22 cellular contexts compared by ENCODE assay signal in the genomic region with DNA sequence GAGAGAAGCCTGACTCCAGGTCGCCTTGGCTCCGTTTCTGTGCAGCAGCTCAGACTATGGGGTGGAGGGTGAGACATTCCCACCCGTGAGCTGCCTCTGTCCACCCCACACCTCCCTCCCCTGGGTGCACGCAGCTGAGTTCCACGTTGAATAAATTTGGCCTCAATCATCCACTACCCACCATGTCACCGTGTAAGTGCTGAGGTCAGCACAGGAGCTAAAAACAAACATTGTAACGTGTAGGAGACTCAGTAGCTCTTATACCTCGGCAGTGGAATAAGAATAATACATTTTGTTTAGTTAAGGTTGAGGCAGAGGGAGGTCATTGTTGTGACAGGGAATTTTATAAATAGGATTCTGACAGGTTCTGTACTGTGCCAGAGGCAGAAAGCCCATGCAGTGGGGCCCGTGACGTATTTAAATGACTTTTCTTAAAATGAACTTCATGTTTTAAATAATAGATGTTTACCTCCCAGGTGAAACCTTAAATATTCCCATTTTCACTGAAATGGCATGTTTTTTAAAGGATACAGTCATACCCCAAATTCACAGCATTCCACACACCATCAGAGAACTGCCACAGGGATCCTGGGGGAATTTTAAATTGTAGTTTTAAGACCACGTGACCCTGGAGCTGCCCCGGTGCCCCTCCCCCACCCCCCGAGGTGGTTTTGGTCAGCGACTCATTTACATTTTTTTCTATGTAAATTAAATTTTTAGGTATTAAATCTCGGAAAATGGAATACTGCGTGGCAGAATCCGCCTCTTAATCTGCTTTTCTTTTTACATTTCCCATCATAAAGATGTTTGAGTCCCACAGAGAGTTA. TPM values are rescaled to one million over a fixed set of nuclear protein-coding genes. Genes with fewer than 3 reads are reported as not detected.
A peak's percentile ranks its signal among the peaks of the same experiment; 100 is the strongest.
DNase-seq lines count a peak whose midpoint lies in the region; ATAC-seq and TF ChIP-seq lines count a peak whose summit lies in the region.
"Had no signal": no experiment of that assay in that cellular context is flagged by ENCODE, and none has a peak within 500 bp of the region (broad histone marks: within the 10 kb centered on the region; RNA-seq: fewer than 3 reads in every experiment).

No MANE protein-coding gene starts in this region.

- H3K27ac ChIP-seq in HEK293 (ENCODE audit: extremely low read depth, low read depth, low read length) (no peak overlapping the region), endodermal cell (ENCODE audit: low read depth, low read length) (no peak overlapping the region)
- H3K27ac ChIP-seq: C4-2B, pancreas, SK-N-MC, spleen, testis had no signal

- no peaks in the 10 kb centered on the region for H3K9me3 Mint-ChIP-seq in activated T-cell treated with anti-CD3 and anti-CD28 coated beads, Interleukin-2, amount 50 U/mL, for 24 hours
- no peaks in the 10 kb centered on the region for H3K9me3 Mint-ChIP-seq in activated T-cell treated with anti-CD3 and anti-CD28 coated beads, Interleukin-2, amount 50 U/mL, for 72 hours
- H3K9me3 Mint-ChIP-seq in endodermal cell (no peaks in the 10 kb centered on the region), osteocyte (ENCODE audit: unreplicated experiment) (no peaks in the 10 kb centered on the region), CD14-positive monocyte (no peaks in the 10 kb centered on the region)

- H3K36me3 ChIP-seq in HEK293 (ENCODE audit: control insufficient read depth in 2 of 2, insufficient read depth in 1 of 2, low read length in 2 of 2), result peaks cover 0 to 21% of the 10 kb centered on the region in 2 experiments; a peak in 1 of 3 replicates
- peaks cover 11% of the 10 kb centered on the region for H3K36me3 ChIP-seq in endodermal cell (ENCODE audit: control insufficient read depth, insufficient read depth, low read length)
- H3K36me3 ChIP-seq: pancreas had no signal

- 87% methylated on average over 6 to 16 of the region's 17 CpGs for WGBS in endodermal cell (ENCODE audit: insufficient coverage in 1 of 2, insufficient read length in 1 of 2), 2 experiments

- peaks cover 94% of the 10 kb centered on the region for H3K36me3 Mint-ChIP-seq in activated T-cell treated with anti-CD3 and anti-CD28 coated beads, Interleukin-2, amount 50 U/mL, for 24 hours (ENCODE audit: low read depth)
- H3K36me3 Mint-ChIP-seq in activated T-cell treated with anti-CD3 and anti-CD28 coated beads, Interleukin-2, amount 50 U/mL, for 72 hours (ENCODE audit: insufficient read depth in 2 of 2), result peaks cover 2 to 8% of the 10 kb centered on the region in 2 donors
- peaks cover 17% of the 10 kb centered on the region for H3K36me3 Mint-ChIP-seq in endodermal cell (ENCODE audit: low read depth)
- H3K36me3 Mint-ChIP-seq in osteocyte (ENCODE audit: unreplicated experiment), result peaks cover 5% of the 10 kb centered on the region
- H3K36me3 Mint-ChIP-seq in CD14-positive monocyte, result peaks cover 34 to 51% of the 10 kb centered on the region in 2 donors

- CTCF ChIA-PET in HEK293 (lab: Yijun Ruan, JAX), result interaction anchor here (0.5 kb wide), 1 partner anchor 49 kb away, joined by 4 read pairs; no protein-coding TSS in a partner anchor

- no peaks in the 10 kb centered on the region for H3K27me3 Mint-ChIP-seq in activated T-cell treated with anti-CD3 and anti-CD28 coated beads, Interleukin-2, amount 50 U/mL, for 24 hours
- H3K27me3 Mint-ChIP-seq in activated T-cell treated with anti-CD3 and anti-CD28 coated beads, Interleukin-2, amount 50 U/mL, for 72 hours (ENCODE audit: low read depth), result no peaks in the 10 kb centered on the region
- H3K27me3 Mint-ChIP-seq in endodermal cell (ENCODE audit: insufficient read depth) (no peaks in the 10 kb centered on the region), osteocyte (ENCODE audit: unreplicated experiment) (no peaks in the 10 kb centered on the region), CD14-positive monocyte (ENCODE audit: low read depth in 3 of 3) (peaks cover 0 to 2% (median 0%) of the 10 kb centered on the region in 3 donors)

- H3K9me3 ChIP-seq in HEK293 (ENCODE audit: control insufficient read depth, insufficient read depth, low read depth, low read length) (no peaks in the 10 kb centered on the region), endodermal cell (ENCODE audit: control insufficient read depth, low read length) (no peaks in the 10 kb centered on the region)
- H3K9me3 ChIP-seq: pancreas, spleen, testis had no signal

- no peak overlapping the region for H3K4me3 Mint-ChIP-seq in activated T-cell treated with anti-CD3 and anti-CD28 coated beads, Interleukin-2, amount 50 U/mL, for 24 hours
- no peak overlapping the region for H3K4me3 Mint-ChIP-seq in activated T-cell treated with anti-CD3 and anti-CD28 coated beads, Interleukin-2, amount 50 U/mL, for 72 hours
- H3K4me3 Mint-ChIP-seq in endodermal cell, result no peak overlapping the region
- no peak overlapping the region for H3K4me3 Mint-ChIP-seq in osteocyte (ENCODE audit: unreplicated experiment)
- no peak overlapping the region for H3K4me3 Mint-ChIP-seq in CD14-positive monocyte

- H3K4me1 ChIP-seq in HEK293 (ENCODE audit: control insufficient read depth, insufficient read depth, low read length) (peaks cover 6% of the 10 kb centered on the region; the same call in 1 of the 2 replicates), endodermal cell (ENCODE audit: control insufficient read depth, insufficient read depth, low read length) (no peaks in the 10 kb centered on the region)
- H3K4me1 ChIP-seq: pancreas, testis had no signal

- POLR2A ChIA-PET in HEK293 (lab: Yijun Ruan, JAX), result no interaction called here

- no peak for ATAC-seq in activated T-cell treated with anti-CD3 and anti-CD28 coated beads, Interleukin-2, amount 50 U/mL, for 72 hours (replicated peaks in 1 of 2)
- ATAC-seq: Panc1, pancreas had no signal

- no peak overlapping the region for H3K9ac ChIP-seq in endodermal cell (ENCODE audit: extremely low read depth, low read length, poor library complexity, severe bottlenecking)

- peaks cover 38% of the 10 kb centered on the region for H3K4me1 Mint-ChIP-seq in activated T-cell treated with anti-CD3 and anti-CD28 coated beads, Interleukin-2, amount 50 U/mL, for 24 hours (ENCODE audit: low read depth)
- H3K4me1 Mint-ChIP-seq in activated T-cell treated with anti-CD3 and anti-CD28 coated beads, Interleukin-2, amount 50 U/mL, for 72 hours (ENCODE audit: low read depth), result peaks cover 17% of the 10 kb centered on the region
- peaks cover 6% of the 10 kb centered on the region for H3K4me1 Mint-ChIP-seq in endodermal cell
- H3K4me1 Mint-ChIP-seq in osteocyte (ENCODE audit: unreplicated experiment), result peaks cover 35% of the 10 kb centered on the region
- no peaks in the 10 kb centered on the region for H3K4me1 Mint-ChIP-seq in CD14-positive monocyte

- no peaks in the 10 kb centered on the region for H3K27me3 ChIP-seq in endodermal cell (ENCODE audit: control insufficient read depth, insufficient read depth, low read length, poor library complexity, severe bottlenecking)
- H3K27me3 ChIP-seq: pancreas, spleen, testis had no signal

- intact Hi-C loops in CD14-positive monocyte (cut with micrococcal nuclease), result no loop called here

- no peak for DNase-seq in activated T-cell treated with anti-CD3 and anti-CD28 coated beads, Interleukin-2, amount 50 U/mL, for 24 hours
- DNase-seq in activated T-cell treated with anti-CD3 and anti-CD28 coated beads, Interleukin-2, amount 50 U/mL, for 72 hours, result no peak
- DNase-seq in endodermal cell (no peak), osteocyte (ENCODE audit: extremely low spot score, unreplicated experiment) (no peak), C1 segment of cervical spinal cord (lab: John Stamatoyannopoulos, UW) (no peak), CD14-positive monocyte (ENCODE audit: low spot score) (no peak), DMS114 treated with DMSO at 0.1 percent for 48 hours (lab: John Stamatoyannopoulos, UW; ENCODE audit: unreplicated experiment) (no peak)
- DNase-seq: 8988T; activated CD4-positive, alpha-beta T cell treated with anti-CD3 and anti-CD28 coated beads for 1 hour; activated gamma-delta T cell; DMS79; foreskin melanocyte; NCI-H1436; NCI-H774; pancreas; spleen; T-helper 9 cell; testis had no signal

- H3K27ac Mint-ChIP-seq in activated T-cell treated with anti-CD3 and anti-CD28 coated beads, Interleukin-2, amount 50 U/mL, for 24 hours, result peak overlapping the region; percentile 82
- H3K27ac Mint-ChIP-seq in activated T-cell treated with anti-CD3 and anti-CD28 coated beads, Interleukin-2, amount 50 U/mL, for 72 hours, result no peak overlapping the region
- H3K27ac Mint-ChIP-seq in endodermal cell (peak overlapping the region; percentile 64), osteocyte (ENCODE audit: unreplicated experiment) (peak overlapping the region; percentile 45), CD14-positive monocyte (peak overlapping the region in 1 of 7 donors; percentile 54)

- TF ChIP-seq CTCF in HEK293 (tag by site-specific recombination; IDR thresholded peaks at IDR 0.05) (no peak), endodermal cell (conservative IDR thresholded peaks at IDR 0.05) (no peak), osteocyte (IDR thresholded peaks at IDR 0.05) (no peak), CD14-positive monocyte (IDR thresholded peaks at IDR 0.05) (no peak)

- H3K4me3 ChIP-seq in HEK293 (ENCODE audit: low read depth, low read length) (no peak overlapping the region), endodermal cell (ENCODE audit: low read length) (no peak overlapping the region)
- H3K4me3 ChIP-seq: pancreas, SK-N-MC, spleen, testis had no signal

TF ChIP-seq in HEK293, 187 proteins besides CTCF, POLR2A, EP300 and RAD21:
- TF ChIP-seq EGR2 (tag by site-specific recombination; IDR thresholded peaks at IDR 0.05; ENCODE audit: low read depth) (peak; percentile 26; the same call in 1 of the 2 replicates), ZIC2 (tag by site-specific recombination; IDR thresholded peaks at IDR 0.05) (no peak)
- TF ChIP-seq, protein P1, sequence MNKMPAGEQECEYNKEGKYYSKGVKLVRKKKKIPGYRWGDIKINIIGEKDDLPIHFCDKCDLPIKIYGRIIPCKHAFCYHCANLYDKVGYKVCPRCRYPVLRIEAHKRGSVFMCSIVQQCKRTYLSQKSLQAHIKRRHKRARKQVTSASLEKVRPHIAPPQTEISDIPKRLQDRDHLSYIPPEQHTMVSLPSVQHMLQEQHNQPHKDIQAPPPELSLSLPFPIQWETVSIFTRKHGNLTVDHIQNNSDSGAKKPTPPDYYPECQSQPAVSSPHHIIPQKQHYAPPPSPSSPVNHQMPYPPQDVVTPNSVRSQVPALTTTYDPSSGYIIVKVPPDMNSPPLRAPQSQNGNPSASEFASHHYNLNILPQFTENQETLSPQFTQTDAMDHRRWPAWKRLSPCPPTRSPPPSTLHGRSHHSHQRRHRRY (tag by site-specific recombination; IDR thresholded peaks at IDR 0.05), result no peak

RNA-seq across cellular contexts. Expression of a gene that starts 50.2 kb away (rescaled TPM):
- 10 to 100 TPM; 70.4 to 86.0 TPM for total RNA-seq in activated T-cell treated with anti-CD3 and anti-CD28 coated beads, Interleukin-2, amount 50 U/mL, for 72 hours
- total RNA-seq in endodermal cell, result 10 to 100 TPM; 23.4 to 32.5 TPM
- 10.9 TPM for polyA plus RNA-seq in endodermal cell (2013, experiment 1 of 2)
- 11.1 TPM for polyA plus RNA-seq in endodermal cell (2013, experiment 2 of 2)
- 5.9 and 8.1 TPM in 2 replicates for total RNA-seq in osteocyte
- 1 to 10 TPM; 7.8 to 8.3 TPM for polyA plus RNA-seq in CD14-positive monocyte
